Comparison of ENCODE assay signal across 21 cellular contexts in genomic region chr4:80195441-80196139, GRCh38. TPM values are rescaled to one million over a fixed set of nuclear protein-coding genes. Genes with fewer than 3 reads are reported as not detected.
DNase-seq lines count a peak whose midpoint lies in the region; ATAC-seq, FAIRE-seq and TF ChIP-seq lines count a peak whose summit lies in the region.
"Had no signal": no experiment of that assay in that cellular context is flagged by ENCODE, and none has a peak within 500 bp of the region (broad histone marks: within the 10 kb centered on the region; RNA-seq: fewer than 3 reads in every experiment).

No MANE protein-coding gene starts in this region.

- H3K4me3 ChIP-seq in fibroblast of lung (replicated peaks in 1 of 4; ENCODE audit: control extremely low read depth in 1 of 4, insufficient read depth in 1 of 4, low read depth in 3 of 4, low read length in 4 of 4) = peak overlapping the region in 1 of 4 experiments; percentile 57
- H3K4me3 ChIP-seq: body of pancreas had no signal

- ATAC-seq in T-helper 17 cell (no peak), GM18873 (IDR thresholded peaks at IDR 0.05; ENCODE audit: low FRiP score, unreplicated experiment) (no peak)
- ATAC-seq in stimulated activated effector memory CD8-positive, alpha-beta T cell treated with anti-CD3 and anti-CD28 coated beads, Interleukin-12 subunit alpha, Interleukin-12 subunit beta, amount 100 ng/mL, for 72 hours = no peak
- ATAC-seq: body of pancreas; PC-3; stimulated activated naive CD8-positive, alpha-beta T cell treated with anti-CD3 and anti-CD28 coated beads, Interleukin-15, Interleukin-2, amounts not matched to agents 100 U/mL and 50 U/mL, for 24 hours had no signal

- no peaks in the 10 kb centered on the region for H4K20me1 ChIP-seq in fibroblast of lung (ENCODE audit: control insufficient read depth, extremely low read depth, insufficient read depth, low read length)

- peaks cover 5% of the 10 kb centered on the region for H3K4me1 ChIP-seq in fibroblast of lung (ENCODE audit: control insufficient read depth, extremely low read depth, insufficient read depth, low read length)

- DNase-seq in activated CD4-positive, alpha-beta T cell treated with anti-CD3 and anti-CD28 coated beads, Interleukin-2, amount 10 ng/mL, durations not matched to agents 24 days and 14 days = peak; percentile 33
- no peak for DNase-seq in activated CD4-positive, alpha-beta T cell treated with anti-CD3 and anti-CD28 coated beads, Interleukin-2, amount 50 U/mL, for 4 hours
- no peak for DNase-seq in T-helper 17 cell
- DNase-seq in fibroblast of lung (ENCODE audit: low read depth in 2 of 2) = no peak
- peak in 1 of 2 donors; percentile 35 for DNase-seq in stimulated activated effector memory CD8-positive, alpha-beta T cell treated with anti-CD3 and anti-CD28 coated beads, Interleukin-12 subunit alpha, Interleukin-12 subunit beta, amount 100 ng/mL, for 72 hours (ENCODE audit: low spot score in 2 of 2)
- DNase-seq in inferior parietal cortex (ENCODE audit: extremely low spot score) = no peak
- no peak for DNase-seq in D721Med (ENCODE audit: insufficient read length, low spot score)
- DNase-seq: activated naive CD4-positive, alpha-beta T cell treated with anti-CD3 and anti-CD28 coated beads, Interleukin-2, amount 50 U/mL, for 16 hours; activated T-cell treated with anti-CD3 and anti-CD28 coated beads, Interleukin-2, amount 50 U/mL, for 1 hour; body of pancreas; CD4-positive, CD25-positive, alpha-beta regulatory T cell; dermis blood vessel endothelial cell; MM.1S; NCI-H2107; PC-3; stimulated activated CD4-positive, alpha-beta T cell treated with anti-CD3 and anti-CD28 coated beads, Interleukin-15, amount 100 ng/mL, for 24 hours; stimulated activated naive CD8-positive, alpha-beta T cell treated with anti-CD3 and anti-CD28 coated beads, Interleukin-15, Interleukin-2, amounts not matched to agents 100 U/mL and 50 U/mL, for 24 hours had no signal

- peaks cover 30% of the 10 kb centered on the region for H3K36me3 Mint-ChIP-seq in activated CD4-positive, alpha-beta T cell treated with anti-CD3 and anti-CD28 coated beads, Interleukin-2, amount 10 ng/mL, durations not matched to agents 24 days and 14 days (ENCODE audit: low read depth)
- H3K36me3 Mint-ChIP-seq in T-helper 17 cell (ENCODE audit: low read depth) = peaks cover 12% of the 10 kb centered on the region
- peaks cover 6% of the 10 kb centered on the region for H3K36me3 Mint-ChIP-seq in stimulated activated effector memory CD8-positive, alpha-beta T cell treated with anti-CD3 and anti-CD28 coated beads, Interleukin-12 subunit alpha, Interleukin-12 subunit beta, amount 100 ng/mL, for 72 hours

- no peaks in the 10 kb centered on the region for H3K9me3 Mint-ChIP-seq in activated CD4-positive, alpha-beta T cell treated with anti-CD3 and anti-CD28 coated beads, Interleukin-2, amount 10 ng/mL, durations not matched to agents 24 days and 14 days
- H3K9me3 Mint-ChIP-seq in stimulated activated effector memory CD8-positive, alpha-beta T cell treated with anti-CD3 and anti-CD28 coated beads, Interleukin-12 subunit alpha, Interleukin-12 subunit beta, amount 100 ng/mL, for 72 hours = no peaks in the 10 kb centered on the region

- no peak overlapping the region for H2AFZ ChIP-seq in fibroblast of lung (ENCODE audit: low read length)

- H3K4me1 Mint-ChIP-seq in activated CD4-positive, alpha-beta T cell treated with anti-CD3 and anti-CD28 coated beads, Interleukin-2, amount 10 ng/mL, durations not matched to agents 24 days and 14 days = peaks cover 13% of the 10 kb centered on the region
- peaks cover 22% of the 10 kb centered on the region for H3K4me1 Mint-ChIP-seq in T-helper 17 cell
- H3K4me1 Mint-ChIP-seq in stimulated activated effector memory CD8-positive, alpha-beta T cell treated with anti-CD3 and anti-CD28 coated beads, Interleukin-12 subunit alpha, Interleukin-12 subunit beta, amount 100 ng/mL, for 72 hours = peaks cover 35% of the 10 kb centered on the region

- H3K27ac ChIP-seq in fibroblast of lung (ENCODE audit: insufficient read depth, low read length) = no peak overlapping the region
- H3K27ac ChIP-seq: body of pancreas, esophagus muscularis mucosa had no signal

- no peak for FAIRE-seq in D721Med (lab: Jason Lieb, UNC)
- FAIRE-seq: A204.1, TTC549 had no signal

- no peaks in the 10 kb centered on the region for H3K36me3 ChIP-seq in fibroblast of lung (ENCODE audit: control insufficient read depth, insufficient read depth, low read length)

- peaks cover 16% of the 10 kb centered on the region for H3K79me2 ChIP-seq in fibroblast of lung (ENCODE audit: control insufficient read depth, insufficient read depth, low read length)

- intact Hi-C loops in activated CD4-positive, alpha-beta T cell treated with anti-CD3 and anti-CD28 coated beads, Interleukin-2, amount 10 ng/mL, durations not matched to agents 24 days and 14 days (cut with micrococcal nuclease) = no loop called here

- H3K4me3 Mint-ChIP-seq in activated CD4-positive, alpha-beta T cell treated with anti-CD3 and anti-CD28 coated beads, Interleukin-2, amount 10 ng/mL, durations not matched to agents 24 days and 14 days = peak overlapping the region; percentile 2
- peak overlapping the region; percentile 88 for H3K4me3 Mint-ChIP-seq in T-helper 17 cell
- peak overlapping the region; percentile 54 for H3K4me3 Mint-ChIP-seq in stimulated activated effector memory CD8-positive, alpha-beta T cell treated with anti-CD3 and anti-CD28 coated beads, Interleukin-12 subunit alpha, Interleukin-12 subunit beta, amount 100 ng/mL, for 72 hours

- H3K27me3 Mint-ChIP-seq in activated CD4-positive, alpha-beta T cell treated with anti-CD3 and anti-CD28 coated beads, Interleukin-2, amount 10 ng/mL, durations not matched to agents 24 days and 14 days = peaks cover 66% of the 10 kb centered on the region
- peaks cover 10% of the 10 kb centered on the region for H3K27me3 Mint-ChIP-seq in T-helper 17 cell
- H3K27me3 Mint-ChIP-seq: CD4-positive, CD25-positive, alpha-beta regulatory T cell had no signal

- no peaks in the 10 kb centered on the region for H3K9me3 ChIP-seq in T-helper 17 cell (ENCODE audit: control insufficient read depth, low read length, poor library complexity, severe bottlenecking)
- no peaks in the 10 kb centered on the region for H3K9me3 ChIP-seq in fibroblast of lung (ENCODE audit: control insufficient read depth, insufficient read depth, low read depth, low read length)
- H3K9me3 ChIP-seq: body of pancreas, esophagus muscularis mucosa had no signal

- no peak overlapping the region for H3K27ac Mint-ChIP-seq in activated CD4-positive, alpha-beta T cell treated with anti-CD3 and anti-CD28 coated beads, Interleukin-2, amount 10 ng/mL, durations not matched to agents 24 days and 14 days
- H3K27ac Mint-ChIP-seq in T-helper 17 cell = peak overlapping the region; percentile 62
- no peak overlapping the region for H3K27ac Mint-ChIP-seq in stimulated activated effector memory CD8-positive, alpha-beta T cell treated with anti-CD3 and anti-CD28 coated beads, Interleukin-12 subunit alpha, Interleukin-12 subunit beta, amount 100 ng/mL, for 72 hours

- TF ChIP-seq CTCF in fibroblast of lung (conservative IDR thresholded peaks at IDR 0.05 in 1 of 2, IDR thresholded peaks at IDR 0.05 in 1 of 2; ENCODE audit: low read depth in 1 of 2, low read length in 2 of 2) = no peak
- no peak for TF ChIP-seq CTCF in D721Med (IDR thresholded peaks at IDR 0.05; ENCODE audit: insufficient read depth, missing control alignments)

- peak overlapping the region; percentile 2 for H3K4me2 ChIP-seq in fibroblast of lung (ENCODE audit: extremely low read depth, insufficient read depth, low read length)

- H3K9ac ChIP-seq in fibroblast of lung (ENCODE audit: insufficient read depth, low read length) = no peak overlapping the region

- no peaks in the 10 kb centered on the region for H3K27me3 ChIP-seq in fibroblast of lung (ENCODE audit: control insufficient read depth, insufficient read depth, low read length)
- H3K27me3 ChIP-seq: esophagus muscularis mucosa had no signal

RNA-seq across cellular contexts. Expression of gene PRDM8, which starts 1.7 kb away (rescaled TPM):
- total RNA-seq in activated CD4-positive, alpha-beta T cell treated with anti-CD3 and anti-CD28 coated beads, Interleukin-2, amount 10 ng/mL, durations not matched to agents 24 days and 14 days = 3.6 and 4.6 TPM in 2 replicates
- 10 to 100 TPM; 10.2 to 20.0 TPM for total RNA-seq in T-helper 17 cell
- 2.6 and 8.8 TPM in 2 replicates for total RNA-seq in fibroblast of lung
- polyA plus RNA-seq in fibroblast of lung = 3.3 and 8.5 TPM in 2 replicates
- 7.0 and 11.8 TPM in 2 replicates for polyA plus RNA-seq in fibroblast of lung (2012)
- 4.7 and 5.3 TPM in 2 replicates for polyA minus RNA-seq in fibroblast of lung (ENCODE audit: low replicate concordance)

Comparison
In these comparisons a context has a peak if more than half of its experiments do, and no peak if none do; other contexts are left out.
1. H3K4me3 Mint-ChIP-seq: peak in every context shown above with its lines; median percentile 88 in T-helper 17 cell; 54 in stimulated activated effector memory CD8-positive, alpha-beta T cell treated with anti-CD3 and anti-CD28 coated beads, Interleukin-12 subunit alpha, Interleukin-12 subunit beta, amount 100 ng/mL, for 72 hours; 2 in activated CD4-positive, alpha-beta T cell treated with anti-CD3 and anti-CD28 coated beads, Interleukin-2, amount 10 ng/mL, durations not matched to agents 24 days and 14 days.